17 cellular contexts compared by ENCODE assay signal in the genomic region with DNA sequence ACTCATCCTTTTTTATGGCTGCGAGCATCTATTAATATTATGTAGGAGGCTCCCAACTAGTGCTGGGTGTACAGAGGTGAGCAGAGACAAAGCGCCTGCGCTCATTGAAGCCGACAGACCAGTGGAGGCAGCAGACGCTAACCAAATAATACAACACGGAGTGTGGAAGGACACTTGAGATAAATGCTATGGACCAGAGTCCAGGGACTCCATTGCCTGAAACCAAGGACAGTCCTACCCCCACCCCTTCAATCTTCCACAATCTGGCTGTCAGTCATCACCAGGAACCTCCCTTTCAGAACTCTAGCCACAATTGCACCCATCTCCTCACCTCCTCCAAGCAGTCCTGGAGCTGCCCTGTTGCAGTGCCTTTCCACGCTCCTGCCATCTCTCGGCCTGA. TPM values are rescaled to one million over a fixed set of nuclear protein-coding genes. Genes with fewer than 3 reads are reported as not detected.
DNase-seq lines count a peak whose midpoint lies in the region; ATAC-seq and TF ChIP-seq lines count a peak whose summit lies in the region.
"Had no signal": no experiment of that assay in that cellular context is flagged by ENCODE, and none has a peak within 500 bp of the region (broad histone marks: within the 10 kb centered on the region; RNA-seq: fewer than 3 reads in every experiment).

No MANE protein-coding gene starts in this region.

- H3K36me3 ChIP-seq in OCI-LY7 (ENCODE audit: insufficient read depth, low read length) (peaks cover 74% of the 10 kb centered on the region), colonic mucosa (no peaks in the 10 kb centered on the region)
- H3K36me3 ChIP-seq: right lobe of liver, uterus had no signal

- no peaks in the 10 kb centered on the region for H4K20me1 ChIP-seq in OCI-LY7 (ENCODE audit: insufficient read depth, low read length)

- H3K36me3 Mint-ChIP-seq in activated naive CD4-positive, alpha-beta T cell treated with anti-CD3 and anti-CD28 coated beads for 36 hours (ENCODE audit: low read depth) = peaks cover 45% of the 10 kb centered on the region
- peaks cover 4% of the 10 kb centered on the region for H3K36me3 Mint-ChIP-seq in central memory CD8-positive, alpha-beta T cell (ENCODE audit: insufficient read depth)
- H3K36me3 Mint-ChIP-seq in stimulated activated memory B cell treated with anti-CD40 and anti-IgM and Interleukin-4, amounts not matched to agents 10 μg/mL and 1 μg/mL and 100 μg/mL, for 72 hours = peaks cover 31% of the 10 kb centered on the region

- H3K27ac ChIP-seq in OCI-LY7 (ENCODE audit: low read depth, low read length, poor library complexity, severe bottlenecking) (peak overlapping the region; percentile 94), colonic mucosa (no peak overlapping the region), coronary artery (no peak overlapping the region)
- H3K27ac ChIP-seq: hepatocyte, right lobe of liver, uterus had no signal

- intact Hi-C loops in activated naive CD4-positive, alpha-beta T cell treated with anti-CD3 and anti-CD28 coated beads for 36 hours (cut with micrococcal nuclease) = no loop called here
- intact Hi-C loops in OCI-LY7 (cut with micrococcal nuclease; ENCODE audit: unreplicated experiment) = no loop called here
- intact Hi-C loops in colonic mucosa (cut with DNase I) = no loop called here

- peaks cover 91% of the 10 kb centered on the region for H3K79me2 ChIP-seq in OCI-LY7 (ENCODE audit: insufficient read depth, low read depth, low read length)
- H3K79me2 ChIP-seq: hepatocyte had no signal

- H3K4me2 ChIP-seq in OCI-LY7 (ENCODE audit: low read length) = peak overlapping the region; percentile 57
- H3K4me2 ChIP-seq: hepatocyte had no signal

- ATAC-seq in central memory CD8-positive, alpha-beta T cell (replicated peaks; ENCODE audit: extremely low read depth, poor library complexity, severe bottlenecking) = no peak
- no peak for ATAC-seq in stimulated activated memory B cell treated with anti-CD40 and anti-IgM and Interleukin-4, amounts not matched to agents 10 μg/mL and 1 μg/mL and 100 μg/mL, for 72 hours
- ATAC-seq in GM21423 (IDR thresholded peaks at IDR 0.05; ENCODE audit: unreplicated experiment) = no peak

- BruUV-seq in OCI-LY7 (replicated peaks; lab: Mats Ljungman, UMichigan) = no TSS peak

- no peaks in the 10 kb centered on the region for H3K27me3 Mint-ChIP-seq in activated naive CD4-positive, alpha-beta T cell treated with anti-CD3 and anti-CD28 coated beads for 36 hours (ENCODE audit: low read depth)
- H3K27me3 Mint-ChIP-seq in central memory CD8-positive, alpha-beta T cell = no peaks in the 10 kb centered on the region
- no peaks in the 10 kb centered on the region for H3K27me3 Mint-ChIP-seq in stimulated activated memory B cell treated with anti-CD40 and anti-IgM and Interleukin-4, amounts not matched to agents 10 μg/mL and 1 μg/mL and 100 μg/mL, for 72 hours

- H3K4me1 ChIP-seq in OCI-LY7 (ENCODE audit: insufficient read depth, low read length, poor library complexity, severe bottlenecking) (peaks cover 99% of the 10 kb centered on the region), colonic mucosa (no peaks in the 10 kb centered on the region)
- H3K4me1 ChIP-seq: uterus had no signal

- no peaks in the 10 kb centered on the region for H3K9me2 ChIP-seq in OCI-LY7 (ENCODE audit: insufficient read depth, low read length)

- H3K9me3 Mint-ChIP-seq in activated naive CD4-positive, alpha-beta T cell treated with anti-CD3 and anti-CD28 coated beads for 36 hours = no peaks in the 10 kb centered on the region
- no peaks in the 10 kb centered on the region for H3K9me3 Mint-ChIP-seq in central memory CD8-positive, alpha-beta T cell
- peaks cover 3% of the 10 kb centered on the region for H3K9me3 Mint-ChIP-seq in stimulated activated memory B cell treated with anti-CD40 and anti-IgM and Interleukin-4, amounts not matched to agents 10 μg/mL and 1 μg/mL and 100 μg/mL, for 72 hours

- H3K4me3 ChIP-seq in OCI-LY7 (ENCODE audit: low read depth, low read length, poor library complexity, severe bottlenecking) (peak overlapping the region; percentile 39), colonic mucosa (no peak overlapping the region), coronary artery (no peak overlapping the region)
- H3K4me3 ChIP-seq: hepatocyte, right lobe of liver, uterus had no signal

- no peak overlapping the region for H2AFZ ChIP-seq in OCI-LY7 (ENCODE audit: low read length)
- H2AFZ ChIP-seq: hepatocyte had no signal

- POLR2A ChIA-PET in OCI-LY7 (lab: Charles Lee) = interaction anchor here (0.9 to 5.9 kb wide), 10 partner anchors 21 to 123 kb away, joined by 3 to 47 read pairs (median 4); partner anchors contain the start of gene KLHL6

- no peaks in the 10 kb centered on the region for H3K27me3 ChIP-seq in colonic mucosa
- H3K27me3 ChIP-seq: hepatocyte, right lobe of liver, uterus had no signal

- CTCF ChIA-PET in activated naive CD4-positive, alpha-beta T cell treated with anti-CD3 and anti-CD28 coated beads for 36 hours (lab: Charles Lee) = interaction anchor here (0.8 to 1.2 kb wide), 2 partner anchors 10 to 13 kb away, joined by 3 to 4 read pairs; no protein-coding TSS in a partner anchor
- CTCF ChIA-PET in OCI-LY7 (lab: Charles Lee; ENCODE audit: unreplicated experiment) = interaction anchor here (0.6 to 1.2 kb wide), 4 partner anchors 11 to 1923 kb away, joined by 3 to 4 read pairs (median 3); partner anchors contain the start of gene MCF2L2

- H3K9me3 ChIP-seq in OCI-LY7 (ENCODE audit: low read length) = no peaks in the 10 kb centered on the region
- no peaks in the 10 kb centered on the region for H3K9me3 ChIP-seq in colonic mucosa
- H3K9me3 ChIP-seq: right lobe of liver, uterus had no signal

- H3K27ac Mint-ChIP-seq in activated naive CD4-positive, alpha-beta T cell treated with anti-CD3 and anti-CD28 coated beads for 36 hours = peak overlapping the region; percentile 64
- H3K27ac Mint-ChIP-seq in central memory CD8-positive, alpha-beta T cell (ENCODE audit: low read depth) = peak overlapping the region; percentile 67
- peak overlapping the region; percentile 71 for H3K27ac Mint-ChIP-seq in stimulated activated memory B cell treated with anti-CD40 and anti-IgM and Interleukin-4, amounts not matched to agents 10 μg/mL and 1 μg/mL and 100 μg/mL, for 72 hours

- H3K4me1 Mint-ChIP-seq in activated naive CD4-positive, alpha-beta T cell treated with anti-CD3 and anti-CD28 coated beads for 36 hours (ENCODE audit: low read depth) = peaks cover 75% of the 10 kb centered on the region
- H3K4me1 Mint-ChIP-seq in central memory CD8-positive, alpha-beta T cell = peaks cover 38% of the 10 kb centered on the region
- peaks cover 82% of the 10 kb centered on the region for H3K4me1 Mint-ChIP-seq in stimulated activated memory B cell treated with anti-CD40 and anti-IgM and Interleukin-4, amounts not matched to agents 10 μg/mL and 1 μg/mL and 100 μg/mL, for 72 hours

- DNase-seq in activated naive CD4-positive, alpha-beta T cell treated with anti-CD3 and anti-CD28 coated beads for 36 hours = no peak
- DNase-seq in activated naive CD4-positive, alpha-beta T cell (lab: John Stamatoyannopoulos, UW) = no peak
- no peak for DNase-seq in OCI-LY7 (ENCODE audit: low spot score)
- no peak for DNase-seq in central memory CD8-positive, alpha-beta T cell (ENCODE audit: low spot score in 2 of 2)
- no peak for DNase-seq in colonic mucosa
- DNase-seq in coronary artery (ENCODE audit: low spot score) = no peak
- DNase-seq: cerebellar nuclear complex, kidney, NCI-H1930, occipital lobe, Right ventricle myocardium superior, uterus had no signal

- no peak for TF ChIP-seq CTCF in OCI-LY7 (conservative IDR thresholded peaks at IDR 0.05; ENCODE audit: low read length)
- no peak for TF ChIP-seq CTCF in colonic mucosa (IDR thresholded peaks at IDR 0.05)
- no peak for TF ChIP-seq CTCF in coronary artery (IDR thresholded peaks at IDR 0.05)

- H3K4me3 Mint-ChIP-seq in activated naive CD4-positive, alpha-beta T cell treated with anti-CD3 and anti-CD28 coated beads for 36 hours = peak overlapping the region; percentile 28
- H3K4me3 Mint-ChIP-seq in central memory CD8-positive, alpha-beta T cell = peak overlapping the region; percentile 10
- H3K4me3 Mint-ChIP-seq in stimulated activated memory B cell treated with anti-CD40 and anti-IgM and Interleukin-4, amounts not matched to agents 10 μg/mL and 1 μg/mL and 100 μg/mL, for 72 hours = peak overlapping the region; percentile 3

- no peak overlapping the region for H3K9ac ChIP-seq in colonic mucosa (ENCODE audit: low read depth in 2 of 2, low read length in 2 of 2)

RNA-seq across cellular contexts. Expression of gene KLHL6, which starts 41.5 kb away (rescaled TPM):
- total RNA-seq in activated naive CD4-positive, alpha-beta T cell treated with anti-CD3 and anti-CD28 coated beads for 36 hours = 10 to 100 TPM; 82.3 to 82.4 TPM
- 143 TPM in 2 replicates for total RNA-seq in OCI-LY7 (2014; rRNA removed; shearing (Covaris generic))
- total RNA-seq in OCI-LY7 (2022) = 169 and 191 TPM in 2 replicates
- 1 to 10 TPM; 2.0 to 2.1 TPM for total RNA-seq in colonic mucosa
- total RNA-seq: NCI-H460 had no signal

Comparison
In these comparisons a context has a peak if more than half of its experiments do, and no peak if none do; other contexts are left out.
1. RNA of gene KLHL6, which starts 41.5 kb away (total RNA-seq): 143 to 191 TPM in OCI-LY7 and 82.3 to 82.4 TPM in activated naive CD4-positive, alpha-beta T cell treated with anti-CD3 and anti-CD28 coated beads for 36 hours; 2.0 to 2.1 TPM in colonic mucosa; every median in the first group is over 10 times any median in the second.
2. Peak in every context shown above with its lines, with median percentiles within 50 percentile points of each other: H3K27ac Mint-ChIP-seq and H3K4me3 Mint-ChIP-seq.